ENCODE assay signal across 15 cellular contexts in genomic region chr6:127458190-127458589, GRCh38. TPM values are rescaled to one million over a fixed set of nuclear protein-coding genes. Genes with fewer than 3 reads are reported as not detected.
DNase-seq lines count a peak whose midpoint lies in the region; ATAC-seq, FAIRE-seq and TF ChIP-seq lines count a peak whose summit lies in the region.
"Had no signal": no experiment of that assay in that cellular context is flagged by ENCODE, and none has a peak within 500 bp of the region (broad histone marks: within the 10 kb centered on the region; RNA-seq: fewer than 3 reads in every experiment).

No MANE protein-coding gene starts in this region.

- H2AFZ ChIP-seq in GM23248, result peak overlapping the region; percentile 64
- H2AFZ ChIP-seq in K562 (ENCODE audit: low read depth, low read length), result no peak overlapping the region
- no peak overlapping the region for H2AFZ ChIP-seq in Karpas-422 (ENCODE audit: low read length)

- H3K36me3 ChIP-seq in GM23248 (ENCODE audit: low read depth), result no peaks in the 10 kb centered on the region
- no peaks in the 10 kb centered on the region for H3K36me3 ChIP-seq in K562 (ENCODE audit: control insufficient read depth, insufficient read depth, low read length)
- no peaks in the 10 kb centered on the region for H3K36me3 ChIP-seq in right lobe of liver
- no peaks in the 10 kb centered on the region for H3K36me3 ChIP-seq in stomach
- no peaks in the 10 kb centered on the region for H3K36me3 ChIP-seq in Karpas-422 (ENCODE audit: insufficient read depth, low read length)

- FAIRE-seq in K562 (lab: Jason Lieb, UNC), result no peak

- DNase-seq in GM23248 (peak; percentile 12), K562 (ENCODE audit: extremely low read depth in 1 of 4, low spot score in 3 of 4) (no peak), right lobe of liver (no peak), stomach (no peak), Karpas-422 (no peak), DMS79 (lab: John Stamatoyannopoulos, UW) (no peak), head of caudate nucleus (no peak)
- no peak for DNase-seq in activated CD4-positive, alpha-beta T cell treated with anti-CD3 and anti-CD28 coated beads, Interleukin-2, amount 50 U/mL, for 1 hour
- DNase-seq: activated B cell treated with CpG ODN at 0.5 μM for 24 hours; activated CD8-positive, alpha-beta memory T cell treated with anti-CD3 and anti-CD28 coated beads for 24 hours; NCI-H1092 treated with DMSO at 0.1 percent for 48 hours; stimulated activated naive B cell treated with anti-CD40 and anti-IgM and Interleukin-4, amounts not matched to agents 10 μg/mL and 1 μg/mL and 100 μg/mL, for 72 hours had no signal

- H3K79me2 ChIP-seq in GM23248 (ENCODE audit: insufficient read depth) (no peaks in the 10 kb centered on the region), K562 (ENCODE audit: control insufficient read depth, insufficient read depth, low read length) (no peaks in the 10 kb centered on the region), Karpas-422 (ENCODE audit: low read length) (no peaks in the 10 kb centered on the region)

- POLR2A ChIA-PET in K562 (lab: Yijun Ruan, JAX), result no interaction called here

- BruUV-seq in K562 (replicated peaks; lab: Mats Ljungman, UMichigan), result no TSS peak

- H3K4me1 ChIP-seq in GM23248 (ENCODE audit: insufficient read depth) (peaks cover 25% of the 10 kb centered on the region), K562 (replicated peaks in 1 of 2; ENCODE audit: control insufficient read depth in 2 of 2, insufficient read depth in 2 of 2, low read length in 2 of 2) (no peaks in the 10 kb centered on the region), right lobe of liver (peaks cover 0 to 19% (median 4%) of the 10 kb centered on the region in 4 donors), stomach (peaks cover under 1 to 44% (median 20%) of the 10 kb centered on the region in 4 donors), Karpas-422 (ENCODE audit: low read length) (no peaks in the 10 kb centered on the region)

- no peaks in the 10 kb centered on the region for H4K20me1 ChIP-seq in GM23248 (ENCODE audit: insufficient read depth)
- no peaks in the 10 kb centered on the region for H4K20me1 ChIP-seq in K562 (replicated peaks; ENCODE audit: control insufficient read depth, insufficient read depth, low read length)
- no peaks in the 10 kb centered on the region for H4K20me1 ChIP-seq in Karpas-422 (ENCODE audit: insufficient read depth, low read depth, low read length)

- no peak for TF ChIP-seq RAD21 in K562 (CRISPR knock-in tag; conservative IDR thresholded peaks at IDR 0.05 in 1 of 2, IDR thresholded peaks at IDR 0.05 in 1 of 2)

- H3F3A ChIP-seq in GM23248 (ENCODE audit: insufficient read depth), result peaks cover 25% of the 10 kb centered on the region

- TF ChIP-seq POLR2A in K562 (conservative IDR thresholded peaks at IDR 0.05) (no peak), right lobe of liver (IDR thresholded peaks at IDR 0.05) (no peak), stomach (IDR thresholded peaks at IDR 0.05) (no peak)

- H3K9me2 ChIP-seq in GM23248 (ENCODE audit: insufficient read depth) (no peaks in the 10 kb centered on the region), Karpas-422 (replicated peaks; ENCODE audit: insufficient read depth, low read length) (no peaks in the 10 kb centered on the region)

- H3K27me3 ChIP-seq in GM23248 (replicated peaks; ENCODE audit: insufficient read depth), result no peaks in the 10 kb centered on the region
- H3K27me3 ChIP-seq in K562 (ENCODE audit: control insufficient read depth in 2 of 2, insufficient read depth in 2 of 2, low read length in 2 of 2), result no peaks in the 10 kb centered on the region
- H3K27me3 ChIP-seq in right lobe of liver, result no peaks in the 10 kb centered on the region
- no peaks in the 10 kb centered on the region for H3K27me3 ChIP-seq in stomach
- H3K27me3 ChIP-seq in Karpas-422 (ENCODE audit: low read length), result no peaks in the 10 kb centered on the region

- intact Hi-C loops in K562 (cut with micrococcal nuclease) (no loop called here), right lobe of liver (cut with DNase I) (no loop called here), stomach (cut with DNase I; ENCODE audit: low total_unique reads) (no loop called here), head of caudate nucleus (cut with DNase I) (no loop called here)

- H3K4me2 ChIP-seq in GM23248 (ENCODE audit: unreplicated experiment) (peak overlapping the region; percentile 70), K562 (ENCODE audit: insufficient read depth, low read length) (no peak overlapping the region), Karpas-422 (ENCODE audit: low read depth, low read length, poor library complexity, severe bottlenecking) (no peak overlapping the region)

- TF ChIP-seq CTCF in K562 (IDR thresholded peaks at IDR 0.05 in 2 of 3, conservative IDR thresholded peaks at IDR 0.05 in 1 of 3; ENCODE audit: insufficient read depth in 2 of 3, low read depth in 1 of 3, low read length in 3 of 3) (no peak), right lobe of liver (IDR thresholded peaks at IDR 0.05) (no peak), stomach (IDR thresholded peaks at IDR 0.05) (no peak)

- H3K9me3 ChIP-seq in GM23248 (ENCODE audit: low read depth), result no peaks in the 10 kb centered on the region
- no peaks in the 10 kb centered on the region for H3K9me3 ChIP-seq in K562 (replicated peaks; ENCODE audit: control insufficient read depth, insufficient read depth, low read depth, low read length)
- no peaks in the 10 kb centered on the region for H3K9me3 ChIP-seq in right lobe of liver
- no peaks in the 10 kb centered on the region for H3K9me3 ChIP-seq in stomach
- no peaks in the 10 kb centered on the region for H3K9me3 ChIP-seq in Karpas-422 (ENCODE audit: low read length)

- H3K27ac ChIP-seq in GM23248 (peak overlapping the region; percentile 67), K562 (ENCODE audit: extremely low read depth, low read depth, low read length) (no peak overlapping the region), right lobe of liver (peak overlapping the region in 2 of 3 donors; percentile 4 to 36), stomach (peak overlapping the region in 4 of 5 donors; percentile 66 to 82 (median 76)), Karpas-422 (ENCODE audit: low read length) (no peak overlapping the region)
- H3K27ac ChIP-seq: RWPE1 had no signal

- no peak for TF ChIP-seq EP300 in K562 (IDR thresholded peaks at IDR 0.05; ENCODE audit: low read length)
- TF ChIP-seq EP300 in stomach (IDR thresholded peaks at IDR 0.05), result no peak

- H3K9me1 ChIP-seq in K562 (ENCODE audit: control insufficient read depth, insufficient read depth, low read length), result no peaks in the 10 kb centered on the region

- H3K4me3 ChIP-seq in GM23248, result peak overlapping the region; percentile 32
- H3K4me3 ChIP-seq in K562, result no peak overlapping the region
- H3K4me3 ChIP-seq in right lobe of liver, result no peak overlapping the region
- H3K4me3 ChIP-seq in stomach, result peak overlapping the region; percentile 37 to 41 (median 40)
- no peak overlapping the region for H3K4me3 ChIP-seq in Karpas-422 (ENCODE audit: low read length)
- H3K4me3 ChIP-seq: skin epidermis had no signal

- no peak for ATAC-seq in K562
- peak in 3 of 4 donors; percentile 21 to 66 (median 22) for ATAC-seq in right lobe of liver

- 10 to 17% methylated on average over 2 of the region's 2 CpGs for WGBS in GM23248 (ENCODE audit: low coverage in 1 of 2, low lambda C conversion rate in 2 of 2, missing lambda C conversion rate in 2 of 2), 2 experiments
- WGBS in K562 (ENCODE audit: insufficient coverage, low coverage, missing lambda C conversion rate), result 0% methylated on average over 2 of the region's 2 CpGs
- 19% methylated on average over 2 of the region's 2 CpGs for WGBS in right lobe of liver (ENCODE audit: insufficient coverage, low coverage, low lambda C conversion rate, missing lambda C conversion rate)
- WGBS in stomach, 5 donors, result 15 to 38% (median 29%) methylated on average over 2 of the region's 2 CpGs

- CTCF ChIA-PET in K562 (lab: Yijun Ruan, JAX; ENCODE audit: low intra/inter-chr PET ratio), result no interaction called here

- in situ Hi-C loops in GM23248 (cut with MboI) (no loop called here), K562 (cut with MboI) (no loop called here)

- H3K9ac ChIP-seq in GM23248, result no peak overlapping the region
- no peak overlapping the region for H3K9ac ChIP-seq in K562 (ENCODE audit: insufficient read depth in 1 of 2, low read depth in 2 of 2, low read length in 2 of 2)
- no peak overlapping the region for H3K9ac ChIP-seq in Karpas-422 (ENCODE audit: low read length)

TF ChIP-seq in K562, 482 proteins besides CTCF, POLR2A, EP300 and RAD21 (continues in another document):
- TF ChIP-seq DLX4 (CRISPR knock-in tag; IDR thresholded peaks at IDR 0.05) (no peak), ZNF384 (IDR thresholded peaks at IDR 0.05; ENCODE audit: low read depth, low read length) (no peak)

RNA-seq across cellular contexts. Expression of gene KIAA0408, which starts 1.0 kb away (rescaled TPM):
- 1.4 and 3.2 TPM in 2 replicates for total RNA-seq in GM23248 (2014; rRNA removed; shearing (Covaris generic))
- 0.39 and 1.1 TPM in 2 replicates for polyA plus RNA-seq in GM23248 (2016; fragmentation: Nextera tagmentation; extraction: Ambion mirVana)
- total RNA-seq in K562 (2011; cell fraction: chromatin; rRNA removed; ENCODE audit: low replicate concordance), result not detected in 2 replicates
- total RNA-seq in K562 (2011; cell fraction: nucleolus; rRNA removed), result not detected in 2 replicates
- not detected in 2 replicates for total RNA-seq in K562 (2011; cell fraction: nucleoplasm; rRNA removed)
- not detected in 2 replicates for total RNA-seq in K562 (2014; rRNA removed)
- total RNA-seq in K562 (2014; rRNA removed; fragmentation: Illumina TruSeq; extraction: Trizol), result not detected in 2 replicates
- total RNA-seq in K562 (2015; rRNA removed; fragmentation: Illumina TruSeq; extraction: Trizol), result not detected in 2 replicates
- 0.11 TPM in 1 of 2 replicates, not detected in the other for total RNA-seq in K562 (2021)
- not detected in 2 replicates for polyA plus RNA-seq in K562 (2011; rRNA removed)
- polyA plus RNA-seq in K562 (2011; cell fraction: cytosol; rRNA removed), result not detected in 2 replicates
- not detected in 2 replicates for polyA plus RNA-seq in K562 (2011; cell fraction: nucleus; rRNA removed)
- polyA plus RNA-seq in K562 (2012), result 0.03 TPM in 1 of 2 replicates, not detected in the other
- polyA plus RNA-seq in K562 (2014; fragmentation: Illumina TruSeq; extraction: Trizol), result not detected in 2 replicates
- not detected for polyA plus RNA-seq in K562 (2014; fragmentation: Nextera tagmentation; extraction: Ambion mirVana)
- polyA plus RNA-seq in K562 (2014; rRNA removed), result not detected in 2 replicates
- polyA minus RNA-seq in K562 (2011; rRNA and poly(A)+ RNA removed), result not detected in 2 replicates
- polyA minus RNA-seq in K562 (2011; cell fraction: cytosol; rRNA and poly(A)+ RNA removed), result not detected in 2 replicates
- polyA minus RNA-seq in K562 (2011; cell fraction: nucleus; rRNA and poly(A)+ RNA removed), result not detected in 2 replicates
- total RNA-seq in right lobe of liver, result under 1 TPM in 4 of 6 experiments, not detected in 2; 0.06 to 0.33 (median 0.16) TPM
- total RNA-seq in stomach, result 10 to 100 TPM in 3 of 5 donors, 1 to 10 TPM in 1, under 1 TPM in 1; 0.87 to 89.3 (median 23.3) TPM
- polyA plus RNA-seq in stomach, result 1 to 10 TPM; 1.4 to 3.4 (median 2.5) TPM
- 0.22 TPM in 1 of 2 replicates, not detected in the other for total RNA-seq in Karpas-422 (2014; rRNA removed; shearing (Covaris generic); ENCODE audit: low replicate concordance)
- total RNA-seq: lung microvascular endothelial cell had no signal

Comparison
In these comparisons a context has a peak if more than half of its experiments do, and no peak if none do; other contexts are left out.
1. H3K27ac ChIP-seq: peak in GM23248 (single experiment), right lobe of liver (2 of 3) and stomach (4 of 5); none in K562 (single experiment) and Karpas-422 (single experiment).
2. H3K4me3 ChIP-seq: peak in GM23248 (single experiment) and stomach (4 of 4); none in K562 (single experiment), right lobe of liver (0 of 3) and Karpas-422 (single experiment).